In the genomic region with DNA sequence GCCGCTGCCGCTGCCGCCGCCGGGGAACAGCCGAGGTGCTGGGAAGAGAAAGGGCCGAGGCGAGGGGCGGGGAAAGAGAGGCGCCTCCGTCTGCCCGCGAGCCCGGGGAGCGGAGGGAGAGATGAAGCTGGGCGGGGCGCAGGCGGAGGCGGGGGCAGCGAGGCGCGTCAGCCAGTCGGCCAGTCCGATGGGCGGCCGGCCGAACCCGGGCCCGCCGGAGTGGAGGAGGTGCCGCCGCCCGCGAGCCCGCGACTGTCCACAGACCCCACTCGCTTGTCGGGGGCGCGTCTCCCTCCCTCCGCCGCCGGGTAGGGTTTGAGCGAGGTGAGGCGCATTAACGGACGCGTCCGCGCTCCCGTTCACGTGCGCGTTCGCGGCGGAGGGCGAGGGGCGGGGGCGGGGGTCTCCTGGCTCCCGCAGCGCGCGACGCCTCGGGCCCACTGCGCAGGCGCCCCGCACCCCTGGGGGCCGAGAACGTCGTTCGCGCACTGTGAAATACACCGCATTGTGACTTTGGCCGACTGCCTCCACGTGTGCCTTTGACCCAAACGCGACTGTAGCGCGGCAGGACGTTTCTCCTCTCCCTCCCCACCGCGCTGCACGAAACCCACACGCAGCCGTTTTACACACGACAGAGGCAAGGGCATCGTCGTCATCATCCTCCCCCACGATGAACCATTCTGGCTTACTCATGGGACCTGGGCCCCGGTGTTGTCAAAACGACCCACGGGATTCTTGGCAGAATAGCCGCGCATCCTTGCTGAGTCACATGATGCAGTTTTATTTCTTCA, we compare ENCODE assay signal across 2 cellular contexts.
TF ChIP-seq lines count a peak whose summit lies in the region.

TSS of gene NUDT11 (minus strand) at position 92 of the 791 bp plus-strand sequence. CDS start 148 bp downstream, outside the sequence.

TF ChIP-seq in liver, 16 proteins besides CTCF, POLR2A, EP300 and RAD21 (continued from another document):
- TF ChIP-seq EGR1 (IDR thresholded peaks at IDR 0.05; ENCODE audit: low read depth in 2 of 2) = no peak
- no peak for TF ChIP-seq TAF1 (conservative IDR thresholded peaks at IDR 0.05)
- TF ChIP-seq SP1 (IDR thresholded peaks at IDR 0.05) = no peak
- TF ChIP-seq, protein P1, sequence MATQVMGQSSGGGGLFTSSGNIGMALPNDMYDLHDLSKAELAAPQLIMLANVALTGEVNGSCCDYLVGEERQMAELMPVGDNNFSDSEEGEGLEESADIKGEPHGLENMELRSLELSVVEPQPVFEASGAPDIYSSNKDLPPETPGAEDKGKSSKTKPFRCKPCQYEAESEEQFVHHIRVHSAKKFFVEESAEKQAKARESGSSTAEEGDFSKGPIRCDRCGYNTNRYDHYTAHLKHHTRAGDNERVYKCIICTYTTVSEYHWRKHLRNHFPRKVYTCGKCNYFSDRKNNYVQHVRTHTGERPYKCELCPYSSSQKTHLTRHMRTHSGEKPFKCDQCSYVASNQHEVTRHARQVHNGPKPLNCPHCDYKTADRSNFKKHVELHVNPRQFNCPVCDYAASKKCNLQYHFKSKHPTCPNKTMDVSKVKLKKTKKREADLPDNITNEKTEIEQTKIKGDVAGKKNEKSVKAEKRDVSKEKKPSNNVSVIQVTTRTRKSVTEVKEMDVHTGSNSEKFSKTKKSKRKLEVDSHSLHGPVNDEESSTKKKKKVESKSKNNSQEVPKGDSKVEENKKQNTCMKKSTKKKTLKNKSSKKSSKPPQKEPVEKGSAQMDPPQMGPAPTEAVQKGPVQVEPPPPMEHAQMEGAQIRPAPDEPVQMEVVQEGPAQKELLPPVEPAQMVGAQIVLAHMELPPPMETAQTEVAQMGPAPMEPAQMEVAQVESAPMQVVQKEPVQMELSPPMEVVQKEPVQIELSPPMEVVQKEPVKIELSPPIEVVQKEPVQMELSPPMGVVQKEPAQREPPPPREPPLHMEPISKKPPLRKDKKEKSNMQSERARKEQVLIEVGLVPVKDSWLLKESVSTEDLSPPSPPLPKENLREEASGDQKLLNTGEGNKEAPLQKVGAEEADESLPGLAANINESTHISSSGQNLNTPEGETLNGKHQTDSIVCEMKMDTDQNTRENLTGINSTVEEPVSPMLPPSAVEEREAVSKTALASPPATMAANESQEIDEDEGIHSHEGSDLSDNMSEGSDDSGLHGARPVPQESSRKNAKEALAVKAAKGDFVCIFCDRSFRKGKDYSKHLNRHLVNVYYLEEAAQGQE (IDR thresholded peaks at IDR 0.05) = no peak
TF ChIP-seq in liver: peak in this region for 0.

TF ChIP-seq in HepG2, 621 proteins besides CTCF, POLR2A, EP300 and RAD21 (continued from another document):
- TF ChIP-seq HBP1 (CRISPR knock-in tag; IDR thresholded peaks at IDR 0.05; ENCODE audit: low read depth) = no peak
- TF ChIP-seq AKAP8 (CRISPR knock-in tag; IDR thresholded peaks at IDR 0.05) = no peak
- TF ChIP-seq MYNN (CRISPR knock-in tag; IDR thresholded peaks at IDR 0.05; ENCODE audit: low read depth) = no peak
- TF ChIP-seq RARG (CRISPR knock-in tag; IDR thresholded peaks at IDR 0.05; ENCODE audit: low read depth) = no peak
- no peak for TF ChIP-seq ZNF7 (CRISPR knock-in tag; IDR thresholded peaks at IDR 0.05)
